ENCODE assay signal across 13 cellular contexts in the genomic region with DNA sequence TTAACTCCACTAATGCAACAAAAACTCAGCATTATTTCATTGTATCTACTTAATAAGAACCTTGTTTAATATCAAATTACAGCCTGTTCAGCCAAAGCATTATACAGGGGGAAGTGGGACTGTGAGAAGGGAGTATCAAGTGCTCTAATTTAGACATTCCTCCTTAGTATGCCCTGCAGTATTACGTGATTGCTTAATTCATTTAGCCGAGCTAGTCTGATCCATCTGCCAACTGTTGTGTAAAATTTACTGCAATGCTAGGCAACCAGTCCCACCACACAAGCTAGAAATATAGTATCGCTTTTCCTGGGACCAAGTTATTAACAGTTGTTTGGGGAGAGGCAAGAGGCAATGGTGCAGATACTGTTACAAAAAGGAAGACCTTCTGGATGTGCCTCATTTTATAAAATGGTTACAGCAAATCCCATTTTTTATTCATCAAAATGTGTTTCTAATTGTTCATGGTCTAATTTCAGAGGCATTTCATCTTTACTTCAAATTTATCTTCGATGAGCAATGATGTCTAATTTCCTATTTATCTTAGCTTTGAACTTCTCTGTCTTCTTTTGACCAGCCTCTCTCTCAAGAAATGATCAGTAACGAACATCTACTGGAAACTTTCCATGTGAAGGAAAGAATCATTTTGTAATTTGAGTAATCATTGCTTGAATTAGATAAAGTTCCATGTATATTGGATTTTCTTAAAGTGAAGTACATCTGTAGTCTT.
DNase-seq lines count a peak whose midpoint lies in the region; ATAC-seq, FAIRE-seq and TF ChIP-seq lines count a peak whose summit lies in the region.
"Had no signal": no experiment of that assay in that cellular context is flagged by ENCODE, and none has a peak within 500 bp of the region (broad histone marks: within the 10 kb centered on the region; RNA-seq: fewer than 3 reads in every experiment).

No MANE protein-coding gene starts in this region.

- no peaks in the 10 kb centered on the region for H4K20me1 ChIP-seq in HepG2 (ENCODE audit: insufficient read depth, low read length)
- H4K20me1 ChIP-seq: BLaER1 treated with 17β-estradiol and CSF1 and Interleukin-3, amounts not matched to agents 10 nM and 100 nM had no signal

- ATAC-seq in HepG2 (no peak), HG03108 (IDR thresholded peaks at IDR 0.05; ENCODE audit: unreplicated experiment) (no peak), HG03095 (IDR thresholded peaks at IDR 0.05; ENCODE audit: unreplicated experiment) (no peak)

- TF ChIP-seq CTCF in liver (IDR thresholded peaks at IDR 0.05; ENCODE audit: low read depth, low read length, missing input control), result no peak
- no peak for TF ChIP-seq CTCF in HepG2 (CRISPR knock-in tag; IDR thresholded peaks at IDR 0.05)
- TF ChIP-seq CTCF in astrocyte of the cerebellum (IDR thresholded peaks at IDR 0.05; ENCODE audit: low read depth, low read length, missing control alignments), result no peak

- H3K4me1 ChIP-seq in liver (ENCODE audit: control insufficient read depth in 4 of 4, insufficient read depth in 4 of 4, low read length in 3 of 4) (no peaks in the 10 kb centered on the region), HepG2 (ENCODE audit: insufficient read depth, low read length) (no peaks in the 10 kb centered on the region)
- H3K4me1 ChIP-seq: BLaER1 treated with 17β-estradiol and CSF1 and Interleukin-3, amounts not matched to agents 10 nM and 100 nM had no signal

- H3K79me2 ChIP-seq in HepG2 (ENCODE audit: insufficient read depth, low read length), result no peaks in the 10 kb centered on the region

- DNase-seq in HepG2 (ENCODE audit: low spot score), result no peak
- DNase-seq in astrocyte of the cerebellum (ENCODE audit: low read depth), result peak; percentile 20
- DNase-seq in left kidney (ENCODE audit: low read depth, low spot score), result peak; percentile 80
- DNase-seq in hypothalamus (lab: John Stamatoyannopoulos, UW), result no peak
- no peak for DNase-seq in stimulated activated CD8-positive, alpha-beta memory T cell treated with anti-CD3 and anti-CD28 coated beads, Interleukin-4, amount 100 ng/mL, for 48 hours
- DNase-seq: midbrain; stimulated activated CD4-positive, alpha-beta T cell treated with anti-CD3 and anti-CD28 coated beads, Interleukin-4, amount 100 ng/mL, for 24 hours had no signal

- H3K4me3 ChIP-seq in liver (ENCODE audit: low read depth in 1 of 3, low read length in 3 of 3), result no peak overlapping the region
- H3K4me3 ChIP-seq in HepG2 (replicated peaks in 1 of 3; ENCODE audit: insufficient read depth in 1 of 3, low read depth in 2 of 3, low read length in 3 of 3), result no peak overlapping the region
- H3K4me3 ChIP-seq in astrocyte of the cerebellum (ENCODE audit: low read depth, low read length), result no peak overlapping the region
- H3K4me3 ChIP-seq: BLaER1 treated with 17β-estradiol and CSF1 and Interleukin-3, amounts not matched to agents 10 nM and 100 nM; SJCRH30 had no signal

- TF ChIP-seq RAD21 in liver (IDR thresholded peaks at IDR 0.05) (no peak), HepG2 (CRISPR knock-in tag; IDR thresholded peaks at IDR 0.05) (no peak)

- POLR2A ChIA-PET in HepG2 (lab: Yijun Ruan, JAX), result no interaction called here

- TF ChIP-seq EP300 in HepG2 (IDR thresholded peaks at IDR 0.05; ENCODE audit: low read depth in 2 of 2, low read length in 2 of 2) (no peak), HepG2 (CRISPR knock-in tag; IDR thresholded peaks at IDR 0.05; ENCODE audit: borderline replicate concordance) (no peak)

- BruUV-seq in HepG2 (replicated peaks; lab: Mats Ljungman, UMichigan), result no TSS peak

- in situ Hi-C loops in HepG2 (cut with HindIII; ENCODE audit: extremely low pct_ligation_motif_present, low pct_unique_long_range_greater_than_20kb), result no loop called here
- in situ Hi-C loops in astrocyte of the cerebellum (cut with HindIII; ENCODE audit: low sequenced_read_pairs), result no loop called here

- H3K9ac ChIP-seq in liver (ENCODE audit: low read depth in 1 of 2, low read length in 2 of 2), result no peak overlapping the region
- H3K9ac ChIP-seq in HepG2 (ENCODE audit: insufficient read depth, low read depth, low read length), result no peak overlapping the region
- H3K9ac ChIP-seq: BLaER1 treated with 17β-estradiol and CSF1 and Interleukin-3, amounts not matched to agents 10 nM and 100 nM had no signal

- peaks cover 0 to 4% (median under 1%) of the 10 kb centered on the region in 4 donors for H3K9me3 ChIP-seq in liver (ENCODE audit: control insufficient read depth in 4 of 4, low read length in 3 of 4)
- H3K9me3 ChIP-seq in HepG2 (ENCODE audit: low read length), result no peaks in the 10 kb centered on the region
- H3K9me3 ChIP-seq: BLaER1 treated with 17β-estradiol and CSF1 and Interleukin-3, amounts not matched to agents 10 nM and 100 nM; SJCRH30 had no signal

- H3K36me3 ChIP-seq in liver (ENCODE audit: control insufficient read depth in 4 of 4, insufficient read depth in 3 of 4, low read depth in 1 of 4, low read length in 3 of 4) (no peaks in the 10 kb centered on the region), HepG2 (replicated peaks in 1 of 2; ENCODE audit: control insufficient read depth in 1 of 2, insufficient read depth in 2 of 2, low read length in 2 of 2) (no peaks in the 10 kb centered on the region)
- H3K36me3 ChIP-seq: BLaER1 treated with 17β-estradiol and CSF1 and Interleukin-3, amounts not matched to agents 10 nM and 100 nM; SJCRH30 had no signal

- no peak for TF ChIP-seq POLR2A in HepG2 (IDR thresholded peaks at IDR 0.05; ENCODE audit: insufficient read depth in 1 of 2, low read depth in 2 of 2, low read length in 2 of 2)

- no peak overlapping the region for H3K4me2 ChIP-seq in HepG2 (ENCODE audit: low read depth, low read length)
- H3K4me2 ChIP-seq: BLaER1 treated with 17β-estradiol and CSF1 and Interleukin-3, amounts not matched to agents 10 nM and 100 nM had no signal

- CTCF ChIA-PET in HepG2 (lab: Yijun Ruan, JAX; ENCODE audit: low intra/inter-chr PET ratio, low total read pairs), result no interaction called here

- intact Hi-C loops in HepG2 (cut with micrococcal nuclease; ENCODE audit: unreplicated experiment), result no loop called here

- 64% methylated on average over 5 of the region's 5 CpGs for WGBS in liver
- 1% methylated on average over 5 of the region's 5 CpGs for WGBS in HepG2 (ENCODE audit: low lambda C conversion rate)

- H3K27me3 ChIP-seq in liver (ENCODE audit: control insufficient read depth in 4 of 4, insufficient read depth in 4 of 4, low read length in 3 of 4), result no peaks in the 10 kb centered on the region
- no peaks in the 10 kb centered on the region; a peak in 1 of 5 replicates for H3K27me3 ChIP-seq in HepG2 (ENCODE audit: control insufficient read depth in 1 of 2, insufficient read depth in 2 of 2, low read length in 2 of 2)
- H3K27me3 ChIP-seq: BLaER1 treated with 17β-estradiol and CSF1 and Interleukin-3, amounts not matched to agents 10 nM and 100 nM; SJCRH30 had no signal

- H2AFZ ChIP-seq in HepG2 (ENCODE audit: low read length), result no peak overlapping the region

- FAIRE-seq in HepG2 (lab: Jason Lieb, UNC), result no peak
- FAIRE-seq: endothelial cell of umbilical vein had no signal

- H3K27ac ChIP-seq in liver (ENCODE audit: low read depth in 1 of 2, low read length in 2 of 2) (peak overlapping the region; percentile 19 to 42), HepG2 (ENCODE audit: extremely low read length, insufficient read depth, low read length) (no peak overlapping the region)
- H3K27ac ChIP-seq: BLaER1 treated with 17β-estradiol and CSF1 and Interleukin-3, amounts not matched to agents 10 nM and 100 nM; SJCRH30 had no signal

TF ChIP-seq in liver, 16 proteins besides CTCF, POLR2A, EP300 and RAD21 (continues in another document):
- TF ChIP-seq JUND (IDR thresholded peaks at IDR 0.05) (no peak), YY1 (IDR thresholded peaks at IDR 0.05) (no peak), FOXA1 (IDR thresholded peaks at IDR 0.05) (no peak), HNF4G (IDR thresholded peaks at IDR 0.05) (no peak), FOXA2 (IDR thresholded peaks at IDR 0.05) (no peak), HNF4A (conservative IDR thresholded peaks at IDR 0.05) (no peak), TAF1 (conservative IDR thresholded peaks at IDR 0.05) (no peak), SP1 (IDR thresholded peaks at IDR 0.05) (no peak), EGR1 (IDR thresholded peaks at IDR 0.05; ENCODE audit: low read depth in 2 of 2) (no peak)
- TF ChIP-seq, protein P1, sequence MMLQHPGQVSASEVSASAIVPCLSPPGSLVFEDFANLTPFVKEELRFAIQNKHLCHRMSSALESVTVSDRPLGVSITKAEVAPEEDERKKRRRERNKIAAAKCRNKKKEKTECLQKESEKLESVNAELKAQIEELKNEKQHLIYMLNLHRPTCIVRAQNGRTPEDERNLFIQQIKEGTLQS (IDR thresholded peaks at IDR 0.05), result no peak
- TF ChIP-seq, protein P2, sequence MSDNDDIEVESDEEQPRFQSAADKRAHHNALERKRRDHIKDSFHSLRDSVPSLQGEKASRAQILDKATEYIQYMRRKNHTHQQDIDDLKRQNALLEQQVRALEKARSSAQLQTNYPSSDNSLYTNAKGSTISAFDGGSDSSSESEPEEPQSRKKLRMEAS (IDR thresholded peaks at IDR 0.05), result no peak

TF ChIP-seq in HepG2, 621 proteins besides CTCF, POLR2A, EP300 and RAD21 (continues in another document):
- TF ChIP-seq CREM (IDR thresholded peaks at IDR 0.05) (no peak), CREM (CRISPR knock-in tag; IDR thresholded peaks at IDR 0.05) (no peak), FOSL1 (CRISPR knock-in tag; IDR thresholded peaks at IDR 0.05; ENCODE audit: borderline replicate concordance) (no peak), NFIC (IDR thresholded peaks at IDR 0.05; ENCODE audit: low read length) (no peak), POGZ (CRISPR knock-in tag; IDR thresholded peaks at IDR 0.05) (no peak), ZNF143 (CRISPR knock-in tag; IDR thresholded peaks at IDR 0.05) (no peak), ZNF749 (CRISPR knock-in tag; IDR thresholded peaks at IDR 0.05; ENCODE audit: borderline replicate concordance) (no peak), MTF1 (CRISPR knock-in tag; IDR thresholded peaks at IDR 0.05) (no peak), ISL2 (CRISPR knock-in tag; IDR thresholded peaks at IDR 0.05) (no peak), ZNF839 (CRISPR knock-in tag; IDR thresholded peaks at IDR 0.05; ENCODE audit: borderline replicate concordance) (no peak)
- TF ChIP-seq, protein P3, sequence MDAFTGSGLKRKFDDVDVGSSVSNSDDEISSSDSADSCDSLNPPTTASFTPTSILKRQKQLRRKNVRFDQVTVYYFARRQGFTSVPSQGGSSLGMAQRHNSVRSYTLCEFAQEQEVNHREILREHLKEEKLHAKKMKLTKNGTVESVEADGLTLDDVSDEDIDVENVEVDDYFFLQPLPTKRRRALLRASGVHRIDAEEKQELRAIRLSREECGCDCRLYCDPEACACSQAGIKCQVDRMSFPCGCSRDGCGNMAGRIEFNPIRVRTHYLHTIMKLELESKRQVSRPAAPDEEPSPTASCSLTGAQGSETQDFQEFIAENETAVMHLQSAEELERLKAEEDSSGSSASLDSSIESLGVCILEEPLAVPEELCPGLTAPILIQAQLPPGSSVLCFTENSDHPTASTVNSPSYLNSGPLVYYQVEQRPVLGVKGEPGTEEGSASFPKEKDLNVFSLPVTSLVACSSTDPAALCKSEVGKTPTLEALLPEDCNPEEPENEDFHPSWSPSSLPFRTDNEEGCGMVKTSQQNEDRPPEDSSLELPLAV (CRISPR knock-in tag; conservative IDR thresholded peaks at IDR 0.05; ENCODE audit: low read depth), result no peak

Comparison
In these comparisons a context has a peak if more than half of its experiments do, and no peak if none do; other contexts are left out.
1. DNase-seq: peak in astrocyte of the cerebellum (single experiment) and left kidney (single experiment); none in HepG2 (single experiment), hypothalamus (0 of 51) and stimulated activated CD8-positive, alpha-beta memory T cell treated with anti-CD3 and anti-CD28 coated beads, Interleukin-4, amount 100 ng/mL, for 48 hours (single experiment).